ENCODE assay signal across 10 cellular contexts in genomic region chr2:38590053-38590452, GRCh38. TPM values are rescaled to one million over a fixed set of nuclear protein-coding genes. Genes with fewer than 3 reads are reported as not detected.
A peak's percentile ranks its signal among the peaks of the same experiment; 100 is the strongest.
DNase-seq lines count a peak whose midpoint lies in the region; ATAC-seq and TF ChIP-seq lines count a peak whose summit lies in the region.
"Had no signal": no experiment of that assay in that cellular context is flagged by ENCODE, and none has a peak within 500 bp of the region (broad histone marks: within the 10 kb centered on the region; RNA-seq: fewer than 3 reads in every experiment).

No MANE protein-coding gene starts in this region.

- H3K9me3 ChIP-seq in left ventricle myocardium inferior (replicated peaks) = no peaks in the 10 kb centered on the region
- no peaks in the 10 kb centered on the region for H3K9me3 ChIP-seq in Panc1 (ENCODE audit: control insufficient read depth, insufficient read depth, low read depth, low read length)
- no peaks in the 10 kb centered on the region for H3K9me3 ChIP-seq in upper lobe of right lung

- TF ChIP-seq CTCF in left ventricle myocardium inferior (IDR thresholded peaks at IDR 0.05; ENCODE audit: borderline replicate concordance) (peak; percentile 25), Panc1 (IDR thresholded peaks at IDR 0.05) (no peak), epithelial cell of proximal tubule (conservative IDR thresholded peaks at IDR 0.05; ENCODE audit: low read depth, low read length) (peak; percentile 38), upper lobe of right lung (IDR thresholded peaks at IDR 0.05) (peak; percentile 12)

- ATAC-seq in left ventricle myocardium superior = no peak
- ATAC-seq in Panc1 = no peak
- no peak for ATAC-seq in upper lobe of right lung
- no peak for ATAC-seq in GM18873 (IDR thresholded peaks at IDR 0.05; ENCODE audit: low FRiP score, unreplicated experiment)

- H3K27me3 ChIP-seq in left ventricle myocardium inferior (ENCODE audit: low read depth) = no peaks in the 10 kb centered on the region
- no peaks in the 10 kb centered on the region for H3K27me3 ChIP-seq in Panc1 (ENCODE audit: control insufficient read depth, insufficient read depth, low read length)
- H3K27me3 ChIP-seq in upper lobe of right lung = no peaks in the 10 kb centered on the region

- CTCF ChIA-PET in Panc1 (lab: Charles Lee) = no interaction called here

- H3K4me3 ChIP-seq in left ventricle myocardium inferior = no peak overlapping the region
- H3K4me3 ChIP-seq in Panc1 (ENCODE audit: low read depth in 2 of 2, low read length in 2 of 2) = no peak overlapping the region
- no peak overlapping the region for H3K4me3 ChIP-seq in epithelial cell of proximal tubule (ENCODE audit: low read depth, low read length)
- no peak overlapping the region for H3K4me3 ChIP-seq in upper lobe of right lung

- in situ Hi-C loops in Panc1 (cut with HindIII; ENCODE audit: low pct_unique_long_range_greater_than_20kb, low sequenced_read_pairs) = loop anchor here (25.0 kb wide), 1 partner anchor 147 kb away; no protein-coding TSS in a partner anchor

- POLR2A ChIA-PET in Panc1 (lab: Charles Lee) = interaction anchor here (1.1 kb wide), 1 partner anchor 12 kb away, joined by 3 read pairs; no protein-coding TSS in a partner anchor

- intact Hi-C loops in left ventricle myocardium inferior (cut with micrococcal nuclease) (no loop called here), left ventricle myocardium superior (cut with micrococcal nuclease) (no loop called here), Panc1 (cut with micrococcal nuclease; ENCODE audit: unreplicated experiment) (no loop called here), upper lobe of right lung (cut with DNase I) (no loop called here)

- H3K36me3 ChIP-seq in left ventricle myocardium inferior (peaks cover 6% of the 10 kb centered on the region), Panc1 (ENCODE audit: control insufficient read depth, insufficient read depth, low read length) (no peaks in the 10 kb centered on the region; the same call in 1 of the 2 replicates), upper lobe of right lung (peaks cover 10% of the 10 kb centered on the region)

- H3K27ac ChIP-seq in left ventricle myocardium inferior (replicated peaks) (peak overlapping the region; percentile 77), Panc1 (ENCODE audit: low read length) (no peak overlapping the region), upper lobe of right lung (no peak overlapping the region)

- DNase-seq in left ventricle myocardium inferior (no peak), left ventricle myocardium superior (no peak), Panc1 (ENCODE audit: low read depth, low spot score) (no peak), epithelial cell of proximal tubule (ENCODE audit: low read depth) (no peak), upper lobe of right lung (no peak), amygdala (lab: John Stamatoyannopoulos, UW) (no peak), A172 (ENCODE audit: low spot score) (no peak)
- DNase-seq: activated gamma-delta T cell treated with Interleukin-2 at 50 U/mL for 16 hours, NCI-H69 had no signal

- BruUV-seq in Panc1 (replicated peaks; lab: Mats Ljungman, UMichigan) = TSS peak; percentile 3

- H3K4me1 ChIP-seq in left ventricle myocardium inferior (peaks cover 97% of the 10 kb centered on the region), Panc1 (ENCODE audit: control insufficient read depth, insufficient read depth, low read length) (peaks cover 17% of the 10 kb centered on the region), upper lobe of right lung (peaks cover 20% of the 10 kb centered on the region)

RNA-seq across cellular contexts. Expression of gene HNRNPLL, which starts 12.7 kb away (rescaled TPM):
- 26.3 TPM for total RNA-seq in left ventricle myocardium inferior
- 27.0 TPM for total RNA-seq in left ventricle myocardium superior
- 69.8 TPM for total RNA-seq in Panc1 (2021; ENCODE audit: unreplicated experiment)
- 25.6 TPM for polyA plus RNA-seq in Panc1 (2012; ENCODE audit: insufficient read length)
- 27.1 and 29.6 TPM in 2 replicates for total RNA-seq in epithelial cell of proximal tubule
- 56.8 TPM for total RNA-seq in upper lobe of right lung
- total RNA-seq in A172 (2014; rRNA removed; shearing (Covaris generic)) = 49.2 and 55.8 TPM in 2 replicates
